ENCODE assay signal across 1 cellular context in genomic region chr1:18118491-18118890, GRCh38.
TF ChIP-seq lines count a peak whose summit lies in the region.

No MANE protein-coding gene starts in this region.

TF ChIP-seq in H1, 55 proteins besides CTCF, POLR2A, EP300 and RAD21 (continued from another document):
- no peak for TF ChIP-seq TEAD4 (IDR thresholded peaks at IDR 0.05; ENCODE audit: low read depth, low read length)
